Comparison of ENCODE assay signal across 14 cellular contexts in genomic region chr6:82588859-82589412, GRCh38.
DNase-seq lines count a peak whose midpoint lies in the region; ATAC-seq, FAIRE-seq and TF ChIP-seq lines count a peak whose summit lies in the region.
"Had no signal": no experiment of that assay in that cellular context is flagged by ENCODE, and none has a peak within 500 bp of the region (broad histone marks: within the 10 kb centered on the region; RNA-seq: fewer than 3 reads in every experiment).

No MANE protein-coding gene starts in this region.

- ATAC-seq in natural killer cell (no peak), GM19452 (IDR thresholded peaks at IDR 0.05; ENCODE audit: unreplicated experiment) (no peak)
- ATAC-seq in natural killer cell treated with Interleukin-12 subunit alpha and Interleukin-12 subunit beta and Interleukin-15 and Interleukin-18, amount 100 ng/mL, for 72 hours: no peak

- H3K36me3 ChIP-seq in HEK293 (ENCODE audit: control insufficient read depth in 2 of 2, insufficient read depth in 1 of 2, low read length in 2 of 2): no peaks in the 10 kb centered on the region
- no peaks in the 10 kb centered on the region for H3K36me3 ChIP-seq in astrocyte (ENCODE audit: insufficient read depth, low read length)
- H3K36me3 ChIP-seq in endodermal cell (ENCODE audit: control insufficient read depth, insufficient read depth, low read length): no peaks in the 10 kb centered on the region

- no peak overlapping the region for H3K4me2 ChIP-seq in astrocyte (ENCODE audit: low read length)

- H3K4me3 Mint-ChIP-seq in natural killer cell (no peak overlapping the region), astrocyte (ENCODE audit: unreplicated experiment) (no peak overlapping the region), endodermal cell (no peak overlapping the region)
- H3K4me3 Mint-ChIP-seq in natural killer cell treated with Interleukin-12 subunit alpha and Interleukin-12 subunit beta and Interleukin-15 and Interleukin-18, amount 100 ng/mL, for 72 hours: no peak overlapping the region
- H3K4me3 Mint-ChIP-seq: CD4-positive, alpha-beta memory T cell had no signal

- H3K9me3 ChIP-seq in HEK293 (ENCODE audit: control insufficient read depth, insufficient read depth, low read depth, low read length) (no peaks in the 10 kb centered on the region), astrocyte (ENCODE audit: insufficient read depth, low read depth, low read length) (peaks cover 4% of the 10 kb centered on the region), endodermal cell (ENCODE audit: control insufficient read depth, low read length) (no peaks in the 10 kb centered on the region)

- POLR2A ChIA-PET in HEK293 (lab: Yijun Ruan, JAX): no interaction called here

- H3K4me1 ChIP-seq in HEK293 (ENCODE audit: control insufficient read depth, insufficient read depth, low read length) (no peaks in the 10 kb centered on the region), astrocyte (ENCODE audit: insufficient read depth, low read length) (peaks cover 10% of the 10 kb centered on the region), endodermal cell (ENCODE audit: control insufficient read depth, insufficient read depth, low read length) (peaks cover 9% of the 10 kb centered on the region)

- H3K9me3 Mint-ChIP-seq in natural killer cell: peaks cover 0 to 9% of the 10 kb centered on the region in 2 donors
- peaks cover 5% of the 10 kb centered on the region for H3K9me3 Mint-ChIP-seq in natural killer cell treated with Interleukin-12 subunit alpha and Interleukin-12 subunit beta and Interleukin-15 and Interleukin-18, amount 100 ng/mL, for 72 hours
- H3K9me3 Mint-ChIP-seq in astrocyte (ENCODE audit: unreplicated experiment): no peaks in the 10 kb centered on the region
- H3K9me3 Mint-ChIP-seq in endodermal cell: no peaks in the 10 kb centered on the region
- H3K9me3 Mint-ChIP-seq: CD4-positive, alpha-beta memory T cell had no signal

- H3K4me3 ChIP-seq in HEK293 (ENCODE audit: low read depth, low read length) (no peak overlapping the region), astrocyte (ENCODE audit: insufficient read depth, low read depth, low read length) (no peak overlapping the region), endodermal cell (ENCODE audit: low read length) (no peak overlapping the region)

- WGBS in endodermal cell (ENCODE audit: insufficient coverage in 1 of 2, insufficient read length in 1 of 2), 2 experiments: 80 to 88% methylated on average over 1 of the region's 1 CpG

- FAIRE-seq in astrocyte (lab: Jason Lieb, UNC): no peak
- FAIRE-seq: HTR-8/SVneo had no signal

- H3K4me1 Mint-ChIP-seq in natural killer cell (no peaks in the 10 kb centered on the region), astrocyte (ENCODE audit: low read depth, unreplicated experiment) (peaks cover 18% of the 10 kb centered on the region), endodermal cell (peaks cover 9% of the 10 kb centered on the region)
- no peaks in the 10 kb centered on the region for H3K4me1 Mint-ChIP-seq in natural killer cell treated with Interleukin-12 subunit alpha and Interleukin-12 subunit beta and Interleukin-15 and Interleukin-18, amount 100 ng/mL, for 72 hours (ENCODE audit: low read depth in 2 of 2)

- H3K9ac ChIP-seq in astrocyte (ENCODE audit: low read length) (no peak overlapping the region), endodermal cell (ENCODE audit: extremely low read depth, low read length, poor library complexity, severe bottlenecking) (no peak overlapping the region)

- intact Hi-C loops in natural killer cell (cut with micrococcal nuclease): no loop called here

- no peak for DNase-seq in natural killer cell
- no peak for DNase-seq in natural killer cell treated with Interleukin-12 subunit alpha and Interleukin-12 subunit beta and Interleukin-15 and Interleukin-18, amount 100 ng/mL, for 72 hours (ENCODE audit: low spot score)
- no peak for DNase-seq in astrocyte (ENCODE audit: low read depth)
- no peak for DNase-seq in globus pallidus (ENCODE audit: low spot score)
- DNase-seq in endodermal cell: no peak
- DNase-seq: DMS79, GDM1, GOT3, IMR-90 had no signal

- H3K27me3 Mint-ChIP-seq in natural killer cell (ENCODE audit: low read depth in 2 of 2) (no peaks in the 10 kb centered on the region), astrocyte (ENCODE audit: low read depth, unreplicated experiment) (no peaks in the 10 kb centered on the region), endodermal cell (ENCODE audit: insufficient read depth) (no peaks in the 10 kb centered on the region)
- H3K27me3 Mint-ChIP-seq in natural killer cell treated with Interleukin-12 subunit alpha and Interleukin-12 subunit beta and Interleukin-15 and Interleukin-18, amount 100 ng/mL, for 72 hours: peaks cover 0 to 5% of the 10 kb centered on the region in 2 donors

- TF ChIP-seq CTCF in natural killer cell (IDR thresholded peaks at IDR 0.05): peak; percentile 34
- no peak for TF ChIP-seq CTCF in HEK293 (tag by site-specific recombination; IDR thresholded peaks at IDR 0.05)
- TF ChIP-seq CTCF in astrocyte (IDR thresholded peaks at IDR 0.05; ENCODE audit: insufficient read depth, low read depth, low read length): no peak
- TF ChIP-seq CTCF in endodermal cell (conservative IDR thresholded peaks at IDR 0.05): no peak

- no peak overlapping the region for H3K27ac ChIP-seq in HEK293 (ENCODE audit: extremely low read depth, low read depth, low read length)
- no peak overlapping the region for H3K27ac ChIP-seq in astrocyte (ENCODE audit: low read depth, low read length)
- H3K27ac ChIP-seq in endodermal cell (ENCODE audit: low read depth, low read length): no peak overlapping the region
- H3K27ac ChIP-seq: C4-2B had no signal

- H3K27ac Mint-ChIP-seq in natural killer cell (no peak overlapping the region), astrocyte (ENCODE audit: unreplicated experiment) (peak overlapping the region; percentile 10), endodermal cell (no peak overlapping the region)
- no peak overlapping the region for H3K27ac Mint-ChIP-seq in natural killer cell treated with Interleukin-12 subunit alpha and Interleukin-12 subunit beta and Interleukin-15 and Interleukin-18, amount 100 ng/mL, for 72 hours
- H3K27ac Mint-ChIP-seq: CD4-positive, alpha-beta memory T cell had no signal

- H2AFZ ChIP-seq in astrocyte (ENCODE audit: low read depth, low read length): no peak overlapping the region

- no peaks in the 10 kb centered on the region for H3K79me2 ChIP-seq in astrocyte (ENCODE audit: insufficient read depth, low read length)

- peaks cover 3% of the 10 kb centered on the region for H3K27me3 ChIP-seq in astrocyte (ENCODE audit: insufficient read depth, low read length)
- H3K27me3 ChIP-seq in endodermal cell (ENCODE audit: control insufficient read depth, insufficient read depth, low read length, poor library complexity, severe bottlenecking): no peaks in the 10 kb centered on the region

- H3K36me3 Mint-ChIP-seq in natural killer cell: no peaks in the 10 kb centered on the region
- no peaks in the 10 kb centered on the region for H3K36me3 Mint-ChIP-seq in natural killer cell treated with Interleukin-12 subunit alpha and Interleukin-12 subunit beta and Interleukin-15 and Interleukin-18, amount 100 ng/mL, for 72 hours
- no peaks in the 10 kb centered on the region for H3K36me3 Mint-ChIP-seq in astrocyte (ENCODE audit: low read depth, unreplicated experiment)
- H3K36me3 Mint-ChIP-seq in endodermal cell (ENCODE audit: low read depth): no peaks in the 10 kb centered on the region
- H3K36me3 Mint-ChIP-seq: CD4-positive, alpha-beta memory T cell had no signal

- H4K20me1 ChIP-seq in astrocyte (ENCODE audit: insufficient read depth, low read length): no peaks in the 10 kb centered on the region

- CTCF ChIA-PET in HEK293 (lab: Yijun Ruan, JAX): interaction anchor here (0.6 to 0.8 kb wide), 2 partner anchors 48 to 318 kb away, joined by 3 to 5 read pairs; no protein-coding TSS in a partner anchor

TF ChIP-seq in HEK293, 187 proteins besides CTCF, POLR2A, EP300 and RAD21:
- TF ChIP-seq ZNF366 (tag by site-specific recombination; conservative IDR thresholded peaks at IDR 0.05) (peak; percentile 98), ZNF223 (tag by site-specific recombination; IDR thresholded peaks at IDR 0.05) (no peak), ZNF18 (tag by site-specific recombination; IDR thresholded peaks at IDR 0.05) (no peak), PRDM1 (tag by site-specific recombination; IDR thresholded peaks at IDR 0.05) (peak; percentile 57)
